Comparison of ENCODE assay signal across 15 cellular contexts in the genomic region with DNA sequence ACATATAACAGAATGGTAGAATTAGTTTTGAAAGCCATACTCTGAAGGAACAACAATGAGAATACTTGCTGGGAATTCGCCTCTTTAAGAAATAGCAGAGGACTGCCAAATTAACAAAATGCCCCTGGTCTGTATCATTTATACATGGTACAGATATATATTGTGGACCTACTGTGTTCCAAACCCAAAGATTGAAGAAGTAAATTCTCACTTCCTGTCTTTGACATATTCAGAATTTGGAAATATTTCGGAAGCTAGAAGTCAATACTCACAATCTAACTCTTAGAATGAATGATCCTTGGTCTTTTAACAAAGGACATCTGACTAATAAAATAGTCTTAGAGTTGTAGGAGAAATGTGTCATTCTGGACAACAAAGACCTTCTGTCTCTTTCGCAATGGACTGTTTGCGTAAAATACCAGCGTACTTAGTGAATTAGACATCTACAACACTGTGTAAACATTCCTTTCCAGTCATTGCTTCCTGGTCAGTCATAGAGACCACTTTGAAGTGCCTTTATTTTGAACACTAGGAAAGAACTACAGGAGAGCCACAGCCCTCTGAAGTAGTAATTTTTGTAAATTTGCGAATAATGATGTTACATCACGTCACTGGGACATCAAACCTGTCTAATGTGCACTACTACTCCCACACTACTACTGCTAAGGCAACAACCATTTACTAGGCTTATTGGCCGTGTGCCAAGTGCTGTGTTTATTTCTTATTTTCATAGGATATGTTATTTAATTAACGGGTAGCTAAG.
DNase-seq lines count a peak whose midpoint lies in the region; ATAC-seq, FAIRE-seq and TF ChIP-seq lines count a peak whose summit lies in the region.
"Had no signal": no experiment of that assay in that cellular context is flagged by ENCODE, and none has a peak within 500 bp of the region (broad histone marks: within the 10 kb centered on the region; RNA-seq: fewer than 3 reads in every experiment).

No MANE protein-coding gene starts in this region.

- H3K27me3 ChIP-seq in adipocyte (replicated peaks; ENCODE audit: control insufficient read depth, insufficient read depth, low read length) (no peaks in the 10 kb centered on the region), upper lobe of left lung (no peaks in the 10 kb centered on the region), transverse colon (no peaks in the 10 kb centered on the region)
- H3K27me3 ChIP-seq: adrenal gland had no signal

- TF ChIP-seq EP300 in upper lobe of left lung (IDR thresholded peaks at IDR 0.05) (peak in 1 of 4 donors; percentile 73), transverse colon (IDR thresholded peaks at IDR 0.05; ENCODE audit: low read depth) (no peak)

- TF ChIP-seq CTCF in upper lobe of left lung (IDR thresholded peaks at IDR 0.05): no peak
- TF ChIP-seq CTCF in transverse colon (IDR thresholded peaks at IDR 0.05): no peak

- CTCF ChIA-PET in activated CD4-positive, alpha-beta memory T cell treated with anti-CD3 and anti-CD28 coated beads for 36 hours (lab: Charles Lee): no interaction called here

- H3K4me3 Mint-ChIP-seq in activated CD4-positive, alpha-beta memory T cell treated with anti-CD3 and anti-CD28 coated beads for 36 hours: no peak overlapping the region
- H3K4me3 Mint-ChIP-seq: nephron; stimulated activated effector memory CD8-positive, alpha-beta T cell treated with anti-CD3 and anti-CD28 coated beads, Interleukin-12 subunit alpha, Interleukin-12 subunit beta, amount 100 ng/mL, for 72 hours had no signal

- in situ Hi-C loops in transverse colon (cut with MboI; ENCODE audit: low pct_ligation_motif_present in 1 of 4, low pct_unique_long_range_greater_than_20kb in 1 of 4, low sequenced_read_pairs in 3 of 4): no loop called here

- H3K9ac ChIP-seq in adipocyte (ENCODE audit: low read length): no peak overlapping the region

- H3K4me1 Mint-ChIP-seq in activated CD4-positive, alpha-beta memory T cell treated with anti-CD3 and anti-CD28 coated beads for 36 hours (ENCODE audit: low read depth): no peaks in the 10 kb centered on the region
- H3K4me1 Mint-ChIP-seq: nephron; stimulated activated effector memory CD8-positive, alpha-beta T cell treated with anti-CD3 and anti-CD28 coated beads, Interleukin-12 subunit alpha, Interleukin-12 subunit beta, amount 100 ng/mL, for 72 hours had no signal

- H3K27ac Mint-ChIP-seq in activated CD4-positive, alpha-beta memory T cell treated with anti-CD3 and anti-CD28 coated beads for 36 hours: no peak overlapping the region
- H3K27ac Mint-ChIP-seq: nephron; stimulated activated effector memory CD8-positive, alpha-beta T cell treated with anti-CD3 and anti-CD28 coated beads, Interleukin-12 subunit alpha, Interleukin-12 subunit beta, amount 100 ng/mL, for 72 hours had no signal

- TF ChIP-seq POLR2A in upper lobe of left lung (IDR thresholded peaks at IDR 0.05): no peak
- no peak for TF ChIP-seq POLR2A in transverse colon (IDR thresholded peaks at IDR 0.05)

- peak; percentile 53 for FAIRE-seq in islet of Langerhans (lab: Jason Lieb, UNC)

- H3K4me1 ChIP-seq in adipocyte (ENCODE audit: control insufficient read depth, insufficient read depth, low read length): peaks cover 24% of the 10 kb centered on the region
- peaks cover 0 to 4% (median 1%) of the 10 kb centered on the region in 4 donors for H3K4me1 ChIP-seq in upper lobe of left lung
- H3K4me1 ChIP-seq in transverse colon: no peaks in the 10 kb centered on the region
- H3K4me1 ChIP-seq: adrenal gland had no signal

- peak; percentile 62 to 88 for ATAC-seq in upper lobe of left lung (ENCODE audit: low FRiP score in 2 of 2)
- ATAC-seq: stimulated activated effector memory CD8-positive, alpha-beta T cell treated with anti-CD3 and anti-CD28 coated beads, Interleukin-12 subunit alpha, Interleukin-12 subunit beta, amount 100 ng/mL, for 72 hours had no signal

- H3K27me3 Mint-ChIP-seq in activated CD4-positive, alpha-beta memory T cell treated with anti-CD3 and anti-CD28 coated beads for 36 hours: peaks cover 5% of the 10 kb centered on the region

- intact Hi-C loops in activated CD4-positive, alpha-beta memory T cell treated with anti-CD3 and anti-CD28 coated beads for 36 hours (cut with micrococcal nuclease): no loop called here
- intact Hi-C loops in transverse colon (cut with DNase I; ENCODE audit: low total_unique reads): no loop called here

- H3K9me3 ChIP-seq in adipocyte (ENCODE audit: control insufficient read depth, low read length) (no peaks in the 10 kb centered on the region), upper lobe of left lung (no peaks in the 10 kb centered on the region), transverse colon (no peaks in the 10 kb centered on the region)
- H3K9me3 ChIP-seq: adrenal gland had no signal

- H3K4me3 ChIP-seq in adipocyte (ENCODE audit: low read length): peak overlapping the region; percentile 26
- H3K4me3 ChIP-seq in upper lobe of left lung: no peak overlapping the region
- H3K4me3 ChIP-seq in transverse colon: no peak overlapping the region
- H3K4me3 ChIP-seq: adrenal gland had no signal

- H3K9me3 Mint-ChIP-seq in activated CD4-positive, alpha-beta memory T cell treated with anti-CD3 and anti-CD28 coated beads for 36 hours: no peaks in the 10 kb centered on the region
- H3K9me3 Mint-ChIP-seq: nephron had no signal

- H3K27ac ChIP-seq in upper lobe of left lung (no peak overlapping the region), transverse colon (peak overlapping the region in 1 of 4 donors; percentile 12)
- H3K27ac ChIP-seq: 22Rv1, adrenal gland had no signal

- POLR2A ChIA-PET in activated CD4-positive, alpha-beta memory T cell treated with anti-CD3 and anti-CD28 coated beads for 36 hours (lab: Charles Lee): no interaction called here

- 38 to 52% methylated on average over 9 of the region's 9 CpGs for WGBS in upper lobe of left lung, 2 donors
- WGBS in transverse colon (ENCODE audit: low coverage in 1 of 2), 2 donors: 56 to 62% methylated on average over 9 of the region's 9 CpGs

- DNase-seq in DMS153 (lab: John Stamatoyannopoulos, UW) (peak; percentile 40), DMS153 treated with DMSO at 0.1 percent for 48 hours (lab: John Stamatoyannopoulos, UW; ENCODE audit: unreplicated experiment) (no peak), adipocyte (ENCODE audit: low read depth) (no peak), upper lobe of left lung (peak in 1 of 2 donors; percentile 23), NCI-H2107 (lab: John Stamatoyannopoulos, UW) (no peak), transverse colon (no peak)
- DNase-seq in activated CD4-positive, alpha-beta memory T cell treated with anti-CD3 and anti-CD28 coated beads for 36 hours: no peak
- DNase-seq: adrenal gland; effector memory CD4-positive, alpha-beta T cell; NCI-H1105; T-helper 9 cell had no signal

- H3K36me3 ChIP-seq in adipocyte (ENCODE audit: control insufficient read depth, insufficient read depth, low read length, severe bottlenecking) (no peaks in the 10 kb centered on the region), upper lobe of left lung (no peaks in the 10 kb centered on the region), transverse colon (no peaks in the 10 kb centered on the region)
- H3K36me3 ChIP-seq: adrenal gland had no signal

- no peaks in the 10 kb centered on the region for H3K36me3 Mint-ChIP-seq in activated CD4-positive, alpha-beta memory T cell treated with anti-CD3 and anti-CD28 coated beads for 36 hours
- H3K36me3 Mint-ChIP-seq: stimulated activated effector memory CD8-positive, alpha-beta T cell treated with anti-CD3 and anti-CD28 coated beads, Interleukin-12 subunit alpha, Interleukin-12 subunit beta, amount 100 ng/mL, for 72 hours had no signal
